In the genomic region with DNA sequence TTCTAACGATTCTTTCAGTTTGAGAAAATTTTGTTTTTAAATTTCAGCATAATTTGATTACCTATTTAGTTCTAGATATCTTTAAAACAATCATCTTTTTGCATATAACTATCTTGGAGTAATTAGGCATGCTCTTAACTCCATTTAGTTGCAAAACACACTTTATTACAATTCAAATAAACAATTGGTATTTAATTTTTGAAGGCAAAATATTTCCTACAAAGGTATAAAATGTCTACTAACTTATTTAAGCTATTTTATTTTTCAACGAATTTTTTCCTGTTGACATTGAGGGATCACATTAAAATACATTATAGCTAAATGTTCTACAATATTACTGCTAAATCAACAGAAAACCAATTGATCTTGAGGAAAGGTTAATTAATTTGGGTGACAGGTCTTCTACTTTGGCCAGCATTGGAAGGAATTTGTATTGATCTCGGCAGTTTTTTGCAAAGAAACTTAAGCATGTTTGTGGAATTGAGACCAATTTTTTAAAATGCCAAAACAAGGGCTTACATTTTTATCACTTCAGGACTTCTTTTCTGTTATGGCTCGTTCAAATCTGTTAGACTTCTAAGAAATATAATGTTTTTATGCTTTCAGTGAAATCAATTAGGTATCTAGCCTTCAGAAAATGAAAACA, we compare ENCODE assay signal across 20 cellular contexts. TPM values are rescaled to one million over a fixed set of nuclear protein-coding genes. Genes with fewer than 3 reads are reported as not detected.
A peak's percentile ranks its signal among the peaks of the same experiment; 100 is the strongest.
DNase-seq lines count a peak whose midpoint lies in the region; TF ChIP-seq lines count a peak whose summit lies in the region.
"Had no signal": no experiment of that assay in that cellular context is flagged by ENCODE, and none has a peak within 500 bp of the region (broad histone marks: within the 10 kb centered on the region; RNA-seq: fewer than 3 reads in every experiment).

No MANE protein-coding gene starts in this region.

- CTCF ChIA-PET in Caco-2 (lab: Charles Lee): interaction anchor here (0.6 kb wide), 1 partner anchor 352 kb away, joined by 3 read pairs; no protein-coding TSS in a partner anchor

- TF ChIP-seq CTCF in Caco-2 (IDR thresholded peaks at IDR 0.05; ENCODE audit: insufficient read depth in 1 of 2, low read depth in 1 of 2, low read length in 1 of 2, severe bottlenecking in 1 of 2, unreplicated experiment in 1 of 2) (no peak), esophagus squamous epithelium (IDR thresholded peaks at IDR 0.05) (no peak), neural progenitor cell (IDR thresholded peaks at IDR 0.05) (no peak)

- peaks cover 15% of the 10 kb centered on the region for H3K4me1 Mint-ChIP-seq in Caco-2 (ENCODE audit: low read depth, unreplicated experiment)
- H3K4me1 Mint-ChIP-seq in neural progenitor cell: peaks cover 46% of the 10 kb centered on the region
- H3K4me1 Mint-ChIP-seq in T-helper 2 cell treated with Interferon-gamma antibody and Interleukin-4, amounts not matched to agents 5 μg/mL and 100 μg/mL, for 36 hours (ENCODE audit: low read depth): no peaks in the 10 kb centered on the region
- H3K4me1 Mint-ChIP-seq: activated naive CD8-positive, alpha-beta T cell treated with anti-CD3 and anti-CD28 coated beads for 36 hours; immature natural killer cell; memory B cell; T-cell had no signal

- H3K9me3 Mint-ChIP-seq in Caco-2 (ENCODE audit: unreplicated experiment) (no peaks in the 10 kb centered on the region), neural progenitor cell (no peaks in the 10 kb centered on the region)
- H3K9me3 Mint-ChIP-seq in T-helper 2 cell treated with Interferon-gamma antibody and Interleukin-4, amounts not matched to agents 5 μg/mL and 100 μg/mL, for 36 hours: peaks cover 2% of the 10 kb centered on the region
- H3K9me3 Mint-ChIP-seq: memory B cell, neural crest cell had no signal

- DNase-seq in Caco-2 (no peak), NCI-H69 (lab: John Stamatoyannopoulos, UW) (peak; percentile 55), esophagus squamous epithelium (lab: John Stamatoyannopoulos, UW) (no peak), neural progenitor cell (ENCODE audit: low spot score) (no peak), hepatic stellate cell (ENCODE audit: low spot score) (no peak)
- no peak for DNase-seq in activated CD4-positive, CD25-positive, alpha-beta regulatory T cell treated with anti-CD3 and anti-CD28 coated beads, Interleukin-2, amount 50 U/mL, for 72 hours
- DNase-seq in NK-92 treated with Interleukin-12 subunit alpha and Interleukin-12 subunit beta, amount 100 ng/mL, for 24 hours (lab: John Stamatoyannopoulos, UW): no peak
- no peak for DNase-seq in T-helper 2 cell treated with Interferon-gamma antibody and Interleukin-4, amounts not matched to agents 5 μg/mL and 100 μg/mL, for 36 hours (ENCODE audit: low spot score)
- DNase-seq: activated CD8-positive, alpha-beta memory T cell treated with anti-CD3 and anti-CD28 coated beads for 24 hours; activated naive CD8-positive, alpha-beta T cell treated with anti-CD3 and anti-CD28 coated beads for 36 hours; dermis blood vessel endothelial cell; immature natural killer cell; IMR-90; MG63; NCI-H2107; Right ventricle myocardium superior; T-cell had no signal

- H3K36me3 Mint-ChIP-seq in Caco-2 (ENCODE audit: insufficient read depth, unreplicated experiment) (peaks cover 83% of the 10 kb centered on the region), neural progenitor cell (no peaks in the 10 kb centered on the region)
- no peaks in the 10 kb centered on the region for H3K36me3 Mint-ChIP-seq in T-helper 2 cell treated with Interferon-gamma antibody and Interleukin-4, amounts not matched to agents 5 μg/mL and 100 μg/mL, for 36 hours (ENCODE audit: low read depth)
- H3K36me3 Mint-ChIP-seq: brain, memory B cell, T-cell had no signal

- H3K27ac Mint-ChIP-seq in Caco-2 (ENCODE audit: unreplicated experiment) (peak overlapping the region; percentile 95), neural progenitor cell (no peak overlapping the region)
- no peak overlapping the region for H3K27ac Mint-ChIP-seq in T-helper 2 cell treated with Interferon-gamma antibody and Interleukin-4, amounts not matched to agents 5 μg/mL and 100 μg/mL, for 36 hours
- H3K27ac Mint-ChIP-seq: activated naive CD8-positive, alpha-beta T cell treated with anti-CD3 and anti-CD28 coated beads for 36 hours; immature natural killer cell; memory B cell; T-cell had no signal

- no peak for TF ChIP-seq POLR2A in esophagus squamous epithelium (IDR thresholded peaks at IDR 0.05)

- WGBS in esophagus squamous epithelium, 2 donors: 3 to 4% methylated on average over 4 of the region's 4 CpGs

- peak overlapping the region; percentile 72 for H3K4me3 Mint-ChIP-seq in Caco-2 (ENCODE audit: unreplicated experiment)
- H3K4me3 Mint-ChIP-seq in neural progenitor cell: peak overlapping the region; percentile 8
- H3K4me3 Mint-ChIP-seq in T-helper 2 cell treated with Interferon-gamma antibody and Interleukin-4, amounts not matched to agents 5 μg/mL and 100 μg/mL, for 36 hours: no peak overlapping the region
- H3K4me3 Mint-ChIP-seq: activated naive CD8-positive, alpha-beta T cell treated with anti-CD3 and anti-CD28 coated beads for 36 hours; immature natural killer cell; memory B cell; neural crest cell; T-cell had no signal

- peak overlapping the region; percentile 92 for H3K4me3 ChIP-seq in Caco-2 (ENCODE audit: low read depth, low read length)
- peak overlapping the region in 3 of 4 donors; percentile 58 to 72 (median 60) for H3K4me3 ChIP-seq in esophagus squamous epithelium
- H3K4me3 ChIP-seq in neural progenitor cell: no peak overlapping the region

- no peaks in the 10 kb centered on the region for H3K9me3 ChIP-seq in Caco-2
- H3K9me3 ChIP-seq in esophagus squamous epithelium: no peaks in the 10 kb centered on the region
- H3K9me3 ChIP-seq in neural progenitor cell (ENCODE audit: low read depth): no peaks in the 10 kb centered on the region
- H3K9me3 ChIP-seq: MG63 had no signal

- POLR2A ChIA-PET in Caco-2 (lab: Charles Lee): interaction anchor here (0.8 to 2.2 kb wide), 2 partner anchors 20 to 24 kb away, joined by 3 to 7 read pairs; no protein-coding TSS in a partner anchor

- H3F3A ChIP-seq in neural progenitor cell (ENCODE audit: low read depth): peaks cover 74% of the 10 kb centered on the region

- no peaks in the 10 kb centered on the region for H3K27me3 Mint-ChIP-seq in Caco-2 (ENCODE audit: insufficient read depth, unreplicated experiment)
- peaks cover 77% of the 10 kb centered on the region for H3K27me3 Mint-ChIP-seq in neural progenitor cell (ENCODE audit: insufficient read depth, low read depth)
- peaks cover 63% of the 10 kb centered on the region for H3K27me3 Mint-ChIP-seq in T-helper 2 cell treated with Interferon-gamma antibody and Interleukin-4, amounts not matched to agents 5 μg/mL and 100 μg/mL, for 36 hours (ENCODE audit: low read depth)

- peak overlapping the region; percentile 85 for H3K4me2 ChIP-seq in neural progenitor cell

- no peak overlapping the region for H2AFZ ChIP-seq in neural progenitor cell (replicated peaks)

- no peak overlapping the region for H3K9ac ChIP-seq in neural progenitor cell

- H3K36me3 ChIP-seq in Caco-2 (ENCODE audit: control insufficient read depth, insufficient read depth, low read length) (peaks cover 3% of the 10 kb centered on the region), esophagus squamous epithelium (no peaks in the 10 kb centered on the region), neural progenitor cell (no peaks in the 10 kb centered on the region)
- H3K36me3 ChIP-seq: MG63 had no signal

- peaks cover 99% of the 10 kb centered on the region for H4K20me1 ChIP-seq in neural progenitor cell (ENCODE audit: low read depth)

- intact Hi-C loops in Caco-2 (cut with micrococcal nuclease; ENCODE audit: unreplicated experiment) (no loop called here), esophagus squamous epithelium (cut with DNase I) (no loop called here)

- H3K27me3 ChIP-seq in Caco-2 (replicated peaks; ENCODE audit: control insufficient read depth, insufficient read depth, low read length): no peaks in the 10 kb centered on the region
- H3K27me3 ChIP-seq in esophagus squamous epithelium: peaks cover 0 to 99% (median 15%) of the 10 kb centered on the region in 4 donors
- peaks cover 100% of the 10 kb centered on the region for H3K27me3 ChIP-seq in neural progenitor cell

- H3K4me1 ChIP-seq in Caco-2 (peaks cover 24% of the 10 kb centered on the region), esophagus squamous epithelium (peaks cover 0 to 59% (median 14%) of the 10 kb centered on the region in 3 donors), neural progenitor cell (peaks cover 39% of the 10 kb centered on the region)

- no peaks in the 10 kb centered on the region for H3K79me2 ChIP-seq in neural progenitor cell (ENCODE audit: low read depth)

- H3K27ac ChIP-seq in esophagus squamous epithelium (peak overlapping the region; percentile 84 to 95 (median 90)), neural progenitor cell (no peak overlapping the region)

- BruUV-seq in Caco-2 (replicated peaks; lab: Mats Ljungman, UMichigan): no TSS peak

RNA-seq across cellular contexts. Expression of a gene that starts 8.1 kb away (rescaled TPM):
- total RNA-seq in Caco-2 (2022): 271 and 291 TPM in 2 replicates
- 10 to 100 TPM; 27.7 to 34.4 (median 29.1) TPM for total RNA-seq in esophagus squamous epithelium
- total RNA-seq in neural progenitor cell (ENCODE audit: low replicate concordance): 0.06 and 0.99 TPM in 2 replicates
- total RNA-seq: activated naive CD8-positive, alpha-beta T cell treated with anti-CD3 and anti-CD28 coated beads for 36 hours; dermis blood vessel endothelial cell; neural crest cell; Right ventricle myocardium superior had no signal

RNA-seq across cellular contexts. Expression of a gene that starts 8.5 kb away (rescaled TPM):
- total RNA-seq in Caco-2 (2022) (19.4 and 25.1 TPM in 2 replicates), esophagus squamous epithelium (1 to 10 TPM in 3 of 4 donors, under 1 TPM in 1; 0.82 to 8.4 (median 3.5) TPM), neural progenitor cell (ENCODE audit: low replicate concordance) (0.06 and 2.6 TPM in 2 replicates)
- total RNA-seq: activated naive CD8-positive, alpha-beta T cell treated with anti-CD3 and anti-CD28 coated beads for 36 hours; dermis blood vessel endothelial cell; Right ventricle myocardium superior; T-cell had no signal

Comparison
In these comparisons a context has a peak if more than half of its experiments do, and no peak if none do; other contexts are left out.
1. RNA of a gene that starts 8.1 kb away (total RNA-seq): 271 to 291 TPM in Caco-2 and 27.7 to 34.4 TPM in esophagus squamous epithelium; 0.06 to 0.99 TPM in neural progenitor cell; every median in the first group is over 10 times any median in the second.